In genomic region chr5:134523543-134524136, GRCh38 we compare ENCODE assay signal across 8 cellular contexts. TPM values are rescaled to one million over a fixed set of nuclear protein-coding genes. Genes with fewer than 3 reads are reported as not detected.
DNase-seq lines count a peak whose midpoint lies in the region; ATAC-seq and TF ChIP-seq lines count a peak whose summit lies in the region.

No MANE protein-coding gene starts in this region.

- in situ Hi-C loops in astrocyte of the cerebellum (cut with HindIII; ENCODE audit: low sequenced_read_pairs), result loop anchor here (5.0 kb wide), 1 partner anchor 69 kb away; no protein-coding TSS in a partner anchor

- H3K27me3 Mint-ChIP-seq in activated naive CD4-positive, alpha-beta T cell treated with anti-CD3 and anti-CD28 coated beads, Interleukin-2, amount 10 ng/mL, durations not matched to agents 7 days and 5 days, result peaks cover 37% of the 10 kb centered on the region
- H3K27me3 Mint-ChIP-seq in type B pancreatic cell, result peaks cover 47% of the 10 kb centered on the region

- H3K4me3 Mint-ChIP-seq in activated naive CD4-positive, alpha-beta T cell treated with anti-CD3 and anti-CD28 coated beads, Interleukin-2, amount 10 ng/mL, durations not matched to agents 7 days and 5 days, result peak overlapping the region; percentile 93
- peak overlapping the region; percentile 94 for H3K4me3 Mint-ChIP-seq in type B pancreatic cell

- DNase-seq in activated naive CD4-positive, alpha-beta T cell treated with anti-CD3 and anti-CD28 coated beads, Interleukin-2, amount 10 ng/mL, durations not matched to agents 7 days and 5 days, result no peak
- no peak for DNase-seq in activated naive CD4-positive, alpha-beta T cell treated with anti-CD3 and anti-CD28 coated beads, Interleukin-2, amount 50 U/mL, for 16 hours
- DNase-seq in astrocyte of the cerebellum (ENCODE audit: low read depth), result no peak
- no peak for DNase-seq in right lobe of liver
- no peak for DNase-seq in type B pancreatic cell (ENCODE audit: extremely low spot score, unreplicated experiment)
- no peak for DNase-seq in NCI-H2196 (lab: John Stamatoyannopoulos, UW; ENCODE audit: unreplicated experiment)
- DNase-seq in COLO668 (lab: John Stamatoyannopoulos, UW; ENCODE audit: unreplicated experiment), result no peak
- DNase-seq in LoVo (ENCODE audit: low spot score), result no peak

- no peaks in the 10 kb centered on the region for H3K27me3 ChIP-seq in right lobe of liver

- no peaks in the 10 kb centered on the region for H3K9me3 Mint-ChIP-seq in activated naive CD4-positive, alpha-beta T cell treated with anti-CD3 and anti-CD28 coated beads, Interleukin-2, amount 10 ng/mL, durations not matched to agents 7 days and 5 days
- no peaks in the 10 kb centered on the region for H3K9me3 Mint-ChIP-seq in type B pancreatic cell

- peak overlapping the region; percentile 96 for H3K27ac Mint-ChIP-seq in activated naive CD4-positive, alpha-beta T cell treated with anti-CD3 and anti-CD28 coated beads, Interleukin-2, amount 10 ng/mL, durations not matched to agents 7 days and 5 days
- H3K27ac Mint-ChIP-seq in type B pancreatic cell, result peak overlapping the region; percentile 61

- CTCF ChIA-PET in activated naive CD4-positive, alpha-beta T cell treated with anti-CD3 and anti-CD28 coated beads, Interleukin-2, amount 10 ng/mL, durations not matched to agents 7 days and 5 days (lab: Charles Lee), result interaction anchor here (1.2 to 2.5 kb wide), 2 partner anchors 20 to 112 kb away, joined by 6 to 8 read pairs; partner anchors contain the start of gene CDKN2AIPNL

- intact Hi-C loops in right lobe of liver (cut with DNase I), result no loop called here

- no peak for TF ChIP-seq CTCF in astrocyte of the cerebellum (IDR thresholded peaks at IDR 0.05; ENCODE audit: low read depth, low read length, missing control alignments)
- TF ChIP-seq CTCF in right lobe of liver (IDR thresholded peaks at IDR 0.05), result no peak
- no peak for TF ChIP-seq CTCF in type B pancreatic cell (conservative IDR thresholded peaks at IDR 0.05)

- TF ChIP-seq POLR2A in right lobe of liver (IDR thresholded peaks at IDR 0.05), result no peak

- H3K9me3 ChIP-seq in right lobe of liver, result no peaks in the 10 kb centered on the region

- peaks cover 2% of the 10 kb centered on the region for H3K36me3 Mint-ChIP-seq in activated naive CD4-positive, alpha-beta T cell treated with anti-CD3 and anti-CD28 coated beads, Interleukin-2, amount 10 ng/mL, durations not matched to agents 7 days and 5 days
- no peaks in the 10 kb centered on the region for H3K36me3 Mint-ChIP-seq in type B pancreatic cell

- peaks cover 0 to 23% (median 9%) of the 10 kb centered on the region in 4 donors for H3K4me1 ChIP-seq in right lobe of liver

- H3K36me3 ChIP-seq in right lobe of liver, result no peaks in the 10 kb centered on the region

- H3K4me1 Mint-ChIP-seq in activated naive CD4-positive, alpha-beta T cell treated with anti-CD3 and anti-CD28 coated beads, Interleukin-2, amount 10 ng/mL, durations not matched to agents 7 days and 5 days, result peaks cover 20% of the 10 kb centered on the region
- peaks cover 5% of the 10 kb centered on the region for H3K4me1 Mint-ChIP-seq in type B pancreatic cell (ENCODE audit: unreplicated experiment)

- peak overlapping the region; percentile 78 for H3K4me3 ChIP-seq in astrocyte of the cerebellum (ENCODE audit: low read depth, low read length)
- peak overlapping the region; percentile 73 to 88 (median 87) for H3K4me3 ChIP-seq in right lobe of liver

- 27% methylated on average over 8 of the region's 8 CpGs for WGBS in right lobe of liver (ENCODE audit: insufficient coverage, low coverage, low lambda C conversion rate, missing lambda C conversion rate)

- no peak for ATAC-seq in right lobe of liver

- H3K27ac ChIP-seq in right lobe of liver, result peak overlapping the region; percentile 96 to 98 (median 97)

RNA-seq across cellular contexts. Expression of gene JADE2, which starts 1.8 kb away (rescaled TPM):
- total RNA-seq in right lobe of liver (10 to 100 TPM in 1 of 6 experiments, 1 to 10 TPM in 5; 6.1 to 14.8 (median 8.4) TPM), type B pancreatic cell (ENCODE audit: low replicate concordance) (10.8 and 29.8 TPM in 2 replicates)
